Comparison of ENCODE assay signal across 13 cellular contexts in genomic region chr1:25290043-25290442, GRCh38. TPM values are rescaled to one million over a fixed set of nuclear protein-coding genes. Genes with fewer than 3 reads are reported as not detected.
DNase-seq lines count a peak whose midpoint lies in the region; ATAC-seq, FAIRE-seq and TF ChIP-seq lines count a peak whose summit lies in the region.
"Not testable (repeated sequence)": the region's sequence is repeated elsewhere in the genome, so short reads cannot be mapped to it uniquely, and the experiment has no call there.
"Had no signal": no experiment of that assay in that cellular context is flagged by ENCODE, and none has a peak within 500 bp of the region (broad histone marks: within the 10 kb centered on the region; RNA-seq: fewer than 3 reads in every experiment).

No MANE protein-coding gene starts in this region.

- not testable (repeated sequence) for H3K36me3 Mint-ChIP-seq in astrocyte (ENCODE audit: low read depth, unreplicated experiment); naive B cell; stimulated activated memory B cell treated with anti-CD40 and anti-IgM and Interleukin-4, amounts not matched to agents 10 μg/mL and 1 μg/mL and 100 μg/mL, for 72 hours

- not testable (repeated sequence) for H3K9ac ChIP-seq in astrocyte (ENCODE audit: low read length)

- ATAC-seq in naive B cell (ENCODE audit: low read depth in 2 of 2) = peak; percentile 16 to 62
- ATAC-seq in stimulated activated memory B cell treated with anti-CD40 and anti-IgM and Interleukin-4, amounts not matched to agents 10 μg/mL and 1 μg/mL and 100 μg/mL, for 72 hours = peak; percentile 59

- CTCF ChIA-PET in BJ (lab: Yijun Ruan, JAX) = not testable (repeated sequence)

- not testable (repeated sequence) for H3K4me1 Mint-ChIP-seq in astrocyte (ENCODE audit: low read depth, unreplicated experiment); naive B cell
- peaks cover 13% of the 10 kb centered on the region for H3K4me1 Mint-ChIP-seq in stimulated activated memory B cell treated with anti-CD40 and anti-IgM and Interleukin-4, amounts not matched to agents 10 μg/mL and 1 μg/mL and 100 μg/mL, for 72 hours

- not testable (repeated sequence) for H3K27me3 ChIP-seq in BJ (ENCODE audit: control insufficient read depth, insufficient read depth, low read length); astrocyte (ENCODE audit: insufficient read depth, low read length)

- not testable (repeated sequence) for H3K9me3 Mint-ChIP-seq in astrocyte (ENCODE audit: unreplicated experiment); naive B cell; stimulated activated memory B cell treated with anti-CD40 and anti-IgM and Interleukin-4, amounts not matched to agents 10 μg/mL and 1 μg/mL and 100 μg/mL, for 72 hours

- H3K27me3 Mint-ChIP-seq in astrocyte (ENCODE audit: low read depth, unreplicated experiment) = peaks cover 11% of the 10 kb centered on the region
- not testable (repeated sequence) for H3K27me3 Mint-ChIP-seq in naive B cell; stimulated activated memory B cell treated with anti-CD40 and anti-IgM and Interleukin-4, amounts not matched to agents 10 μg/mL and 1 μg/mL and 100 μg/mL, for 72 hours

- not testable (repeated sequence) for H3K4me3 Mint-ChIP-seq in astrocyte (ENCODE audit: unreplicated experiment); naive B cell; stimulated activated memory B cell treated with anti-CD40 and anti-IgM and Interleukin-4, amounts not matched to agents 10 μg/mL and 1 μg/mL and 100 μg/mL, for 72 hours

- not testable (repeated sequence) for H2AFZ ChIP-seq in astrocyte (ENCODE audit: low read depth, low read length)

- TF ChIP-seq CTCF in BJ (IDR thresholded peaks at IDR 0.05; ENCODE audit: insufficient read depth, low read depth, low read length) (peak; percentile 22; the same call in 1 of the 2 replicates), VCaP (conservative IDR thresholded peaks at IDR 0.05) (peak; percentile 33), fibroblast of mammary gland (conservative IDR thresholded peaks at IDR 0.05; ENCODE audit: control insufficient read depth, insufficient read depth, low read depth, low read length) (peak; percentile 4)
- TF ChIP-seq CTCF in astrocyte (IDR thresholded peaks at IDR 0.05; ENCODE audit: insufficient read depth, low read depth, low read length) = not testable (repeated sequence)

- H3K27ac ChIP-seq in VCaP; astrocyte (ENCODE audit: low read depth, low read length): not testable (repeated sequence)

- POLR2A ChIA-PET in BJ (lab: Charles Lee) = not testable (repeated sequence)

- not testable (repeated sequence) for H3K4me1 ChIP-seq in astrocyte (ENCODE audit: insufficient read depth, low read length)

- not testable (repeated sequence) for H3K36me3 ChIP-seq in BJ (ENCODE audit: control insufficient read depth, insufficient read depth, low read length); astrocyte (ENCODE audit: insufficient read depth, low read length)

- not testable (repeated sequence) for H3K27ac Mint-ChIP-seq in astrocyte (ENCODE audit: unreplicated experiment); naive B cell; stimulated activated memory B cell treated with anti-CD40 and anti-IgM and Interleukin-4, amounts not matched to agents 10 μg/mL and 1 μg/mL and 100 μg/mL, for 72 hours

- H3K79me2 ChIP-seq in astrocyte (ENCODE audit: insufficient read depth, low read length) = not testable (repeated sequence)

- not testable (repeated sequence) for H3K9me3 ChIP-seq in astrocyte (ENCODE audit: insufficient read depth, low read depth, low read length)

- not testable (repeated sequence) for H3K4me2 ChIP-seq in astrocyte (ENCODE audit: low read length)

- H4K20me1 ChIP-seq in astrocyte (ENCODE audit: insufficient read depth, low read length) = not testable (repeated sequence)

- FAIRE-seq in GM19239 (lab: Jason Lieb, UNC) = peak; percentile 95
- peak; percentile 5 for FAIRE-seq in astrocyte (lab: Jason Lieb, UNC)

- DNase-seq in BJ (ENCODE audit: low read depth); GM19239 (ENCODE audit: insufficient read length, low spot score); astrocyte (ENCODE audit: low read depth); fibroblast of mammary gland (ENCODE audit: low read depth); naive B cell: not testable (repeated sequence)
- DNase-seq in NCI-H748 (lab: John Stamatoyannopoulos, UW; ENCODE audit: unreplicated experiment) = peak; percentile 2

- H3K4me3 ChIP-seq in BJ (ENCODE audit: low read depth, low read length); astrocyte (ENCODE audit: insufficient read depth, low read depth, low read length); fibroblast of mammary gland (ENCODE audit: control insufficient read depth, low read depth, low read length): not testable (repeated sequence)

RNA-seq across cellular contexts. Expression of gene RHD, which starts 17.7 kb away (rescaled TPM):
- polyA plus RNA-seq in BJ (2011; rRNA removed) (0.10 and 0.12 TPM in 2 replicates), naive B cell (ENCODE audit: low read depth in 6 of 6) (under 1 TPM in 5 of 6 donors, not detected in 1; 0.29 to 0.62 (median 0.39) TPM)
- 0.05 TPM in 1 of 2 replicates, not detected in the other for polyA minus RNA-seq in BJ (2011; rRNA and poly(A)+ RNA removed)
- not detected in 2 replicates for total RNA-seq in astrocyte
- total RNA-seq: activated naive CD4-positive, alpha-beta T cell treated with anti-CD3 and anti-CD28 coated beads for 36 hours; Daoy; RPMI7951; suprapubic skin had no signal
- polyA plus RNA-seq: AG04450 had no signal

RNA-seq across cellular contexts. Expression of gene RSRP1, which starts 42.8 kb away (rescaled TPM):
- polyA plus RNA-seq in BJ (2011; rRNA removed) (59.7 and 70.4 TPM in 2 replicates), naive B cell (ENCODE audit: low read depth in 6 of 6) (10 to 100 TPM; 34.2 to 78.0 (median 68.9) TPM)
- polyA minus RNA-seq in BJ (2011; rRNA and poly(A)+ RNA removed) = 42.7 and 56.1 TPM in 2 replicates
- 78.0 and 88.3 TPM in 2 replicates for total RNA-seq in astrocyte

RNA-seq across cellular contexts. Expression of gene TMEM50A, which starts 48.1 kb away (rescaled TPM):
- polyA plus RNA-seq in BJ (2011; rRNA removed) (55.8 and 143 TPM in 2 replicates), naive B cell (ENCODE audit: low read depth in 6 of 6) (100 to 1,000 TPM; 123 to 151 (median 137) TPM)
- polyA minus RNA-seq in BJ (2011; rRNA and poly(A)+ RNA removed) = 17.8 and 19.0 TPM in 2 replicates
- total RNA-seq in astrocyte = 175 and 189 TPM in 2 replicates

RNA-seq across cellular contexts. Expression of gene SYF2, which starts 57.7 kb away (rescaled TPM):
- polyA plus RNA-seq in BJ (2011; rRNA removed) (15.0 and 32.6 TPM in 2 replicates), naive B cell (ENCODE audit: low read depth in 6 of 6) (10 to 100 TPM; 69.2 to 93.1 (median 78.0) TPM)
- polyA minus RNA-seq in BJ (2011; rRNA and poly(A)+ RNA removed) = 3.1 and 3.3 TPM in 2 replicates
- total RNA-seq in astrocyte = 28.5 and 29.1 TPM in 2 replicates
